17 cellular contexts compared by ENCODE assay signal in genomic region chr7:30331338-30331737, GRCh38. TPM values are rescaled to one million over a fixed set of nuclear protein-coding genes. Genes with fewer than 3 reads are reported as not detected.
A peak's percentile ranks its signal among the peaks of the same experiment; 100 is the strongest.
DNase-seq lines count a peak whose midpoint lies in the region; ATAC-seq and TF ChIP-seq lines count a peak whose summit lies in the region.
"Had no signal": no experiment of that assay in that cellular context is flagged by ENCODE, and none has a peak within 500 bp of the region (broad histone marks: within the 10 kb centered on the region; RNA-seq: fewer than 3 reads in every experiment).

No MANE protein-coding gene starts in this region.

- TF ChIP-seq EP300 in stomach (IDR thresholded peaks at IDR 0.05), result no peak

- no peak overlapping the region for H3K4me3 ChIP-seq in KMS-11 (IDR thresholded peaks at IDR 0.05; ENCODE audit: insufficient read depth, low read depth, low read length)
- H3K4me3 ChIP-seq in stomach, result no peak overlapping the region
- H3K4me3 ChIP-seq: HAP-1, thyroid gland had no signal

- H3K4me1 Mint-ChIP-seq in activated CD8-positive, alpha-beta T cell treated with anti-CD3 and anti-CD28 coated beads, Interleukin-2, amount 10 ng/mL, durations not matched to agents 7 days and 5 days (ENCODE audit: low read depth), result peaks cover 44% of the 10 kb centered on the region

- H3K4me3 Mint-ChIP-seq in activated CD8-positive, alpha-beta T cell treated with anti-CD3 and anti-CD28 coated beads, Interleukin-2, amount 10 ng/mL, durations not matched to agents 7 days and 5 days, result no peak overlapping the region

- H3K9ac ChIP-seq in KMS-11, result peak overlapping the region; percentile 6; the same call in 1 of the 2 replicates

- peaks cover 4% of the 10 kb centered on the region for H3K9me3 Mint-ChIP-seq in activated CD8-positive, alpha-beta T cell treated with anti-CD3 and anti-CD28 coated beads, Interleukin-2, amount 10 ng/mL, durations not matched to agents 7 days and 5 days (ENCODE audit: insufficient read depth)

- DNase-seq in DMS153 (lab: John Stamatoyannopoulos, UW) (peak; percentile 23), DMS153 treated with DMSO at 0.1 percent for 48 hours (lab: John Stamatoyannopoulos, UW; ENCODE audit: unreplicated experiment) (no peak), iris pigment epithelial cell (ENCODE audit: low read depth) (peak; percentile 63), stomach (no peak), medulla oblongata (ENCODE audit: extremely low spot score) (no peak)
- no peak for DNase-seq in activated CD8-positive, alpha-beta T cell treated with anti-CD3 and anti-CD28 coated beads, Interleukin-2, amount 10 ng/mL, durations not matched to agents 7 days and 5 days
- DNase-seq: DMS53; effector CD4-positive, alpha-beta T cell; left ventricle myocardium superior; NCI-H146; NK-92 treated with Interleukin-12 subunit alpha and Interleukin-12 subunit beta, amount 100 ng/mL, for 24 hours; SW 1271; thyroid gland had no signal

- intact Hi-C loops in stomach (cut with DNase I; ENCODE audit: low total_unique reads), result no loop called here

- peak overlapping the region; percentile 3 for H3K27ac Mint-ChIP-seq in activated CD8-positive, alpha-beta T cell treated with anti-CD3 and anti-CD28 coated beads, Interleukin-2, amount 10 ng/mL, durations not matched to agents 7 days and 5 days

- ATAC-seq in activated CD8-positive, alpha-beta T cell treated with anti-CD3 and anti-CD28 coated beads, Interleukin-2, amount 10 ng/mL, durations not matched to agents 7 days and 5 days, result no peak
- no peak for ATAC-seq in GM19035 (IDR thresholded peaks at IDR 0.05; ENCODE audit: unreplicated experiment)
- ATAC-seq: left ventricle myocardium superior had no signal

- H3K27ac ChIP-seq in KMS-11, result peak overlapping the region; percentile 25
- H3K27ac ChIP-seq in stomach, result peak overlapping the region in 2 of 5 donors; percentile 9 to 38
- H3K27ac ChIP-seq: 22Rv1, thyroid gland had no signal

- H3K36me3 Mint-ChIP-seq in activated CD8-positive, alpha-beta T cell treated with anti-CD3 and anti-CD28 coated beads, Interleukin-2, amount 10 ng/mL, durations not matched to agents 7 days and 5 days (ENCODE audit: low read depth), result peaks cover 33% of the 10 kb centered on the region

- H2AFZ ChIP-seq in KMS-11 (ENCODE audit: low read depth), result no peak overlapping the region

- H3K36me3 ChIP-seq in KMS-11 (ENCODE audit: insufficient read depth) (no peaks in the 10 kb centered on the region), stomach (peaks cover 0 to 3% (median 0%) of the 10 kb centered on the region in 4 donors)
- H3K36me3 ChIP-seq: HAP-1, thyroid gland had no signal

- CTCF ChIA-PET in activated CD8-positive, alpha-beta T cell treated with anti-CD3 and anti-CD28 coated beads, Interleukin-2, amount 10 ng/mL, durations not matched to agents 7 days and 5 days (lab: Charles Lee), result interaction anchor here (1.0 to 2.5 kb wide), 8 partner anchors 8 to 232 kb away, joined by 3 to 13 read pairs (median 4); no protein-coding TSS in a partner anchor

- no peaks in the 10 kb centered on the region for H3K27me3 ChIP-seq in KMS-11 (ENCODE audit: insufficient read depth, low read depth)
- H3K27me3 ChIP-seq in stomach, result no peaks in the 10 kb centered on the region
- H3K27me3 ChIP-seq: thyroid gland had no signal

- H4K20me1 ChIP-seq in KMS-11 (ENCODE audit: insufficient read depth), result no peaks in the 10 kb centered on the region

- TF ChIP-seq POLR2A in stomach (IDR thresholded peaks at IDR 0.05), result no peak

- no peak for TF ChIP-seq CTCF in KMS-11 (conservative IDR thresholded peaks at IDR 0.05; ENCODE audit: low read depth, low read length)
- no peak for TF ChIP-seq CTCF in stomach (IDR thresholded peaks at IDR 0.05)

- H3K9me3 ChIP-seq in stomach, result no peaks in the 10 kb centered on the region
- H3K9me3 ChIP-seq: HAP-1, thyroid gland had no signal

- H3K4me1 ChIP-seq in KMS-11 (ENCODE audit: low read depth, poor library complexity, severe bottlenecking) (peaks cover 77% of the 10 kb centered on the region), stomach (peaks cover 3 to 60% (median 32%) of the 10 kb centered on the region in 4 donors)

- peak overlapping the region; percentile 89 for H3K4me2 ChIP-seq in KMS-11

- WGBS in stomach, 5 donors, result 85 to 89% (median 86%) methylated on average over 2 of the region's 2 CpGs

- no peaks in the 10 kb centered on the region for H3K27me3 Mint-ChIP-seq in activated CD8-positive, alpha-beta T cell treated with anti-CD3 and anti-CD28 coated beads, Interleukin-2, amount 10 ng/mL, durations not matched to agents 7 days and 5 days (ENCODE audit: low read depth)

- peaks cover 92% of the 10 kb centered on the region; the same call in 1 of the 2 replicates for H3K79me2 ChIP-seq in KMS-11 (ENCODE audit: insufficient read depth, low read depth)

- POLR2A ChIA-PET in activated CD8-positive, alpha-beta T cell treated with anti-CD3 and anti-CD28 coated beads, Interleukin-2, amount 10 ng/mL, durations not matched to agents 7 days and 5 days (lab: Charles Lee), result interaction anchor here (0.9 to 2.3 kb wide), 4 partner anchors 9 to 147 kb away, joined by 3 to 12 read pairs (median 4); partner anchors contain the start of gene NOD1

RNA-seq across cellular contexts. Expression of gene ZNRF2, which starts 46.9 kb away (rescaled TPM):
- total RNA-seq in activated CD8-positive, alpha-beta T cell treated with anti-CD3 and anti-CD28 coated beads, Interleukin-2, amount 10 ng/mL, durations not matched to agents 7 days and 5 days, result 10 to 100 TPM; 15.1 to 15.2 TPM
- total RNA-seq in stomach, result 100 to 1,000 TPM in 1 of 5 donors, 10 to 100 TPM in 4; 23.3 to 209 (median 29.0) TPM
- polyA plus RNA-seq in stomach, result 10 to 100 TPM in 2 of 3 donors, 1 to 10 TPM in 1; 5.4 to 13.9 (median 10.3) TPM

Comparison
In these comparisons a context has a peak if more than half of its experiments do, and no peak if none do; other contexts are left out.
1. DNase-seq: peak in DMS153 (single experiment) and iris pigment epithelial cell (single experiment); none in DMS153 treated with DMSO at 0.1 percent for 48 hours (single experiment), activated CD8-positive, alpha-beta T cell treated with anti-CD3 and anti-CD28 coated beads, Interleukin-2, amount 10 ng/mL, durations not matched to agents 7 days and 5 days (single experiment), stomach (single experiment) and medulla oblongata (single experiment).